In the genomic region with DNA sequence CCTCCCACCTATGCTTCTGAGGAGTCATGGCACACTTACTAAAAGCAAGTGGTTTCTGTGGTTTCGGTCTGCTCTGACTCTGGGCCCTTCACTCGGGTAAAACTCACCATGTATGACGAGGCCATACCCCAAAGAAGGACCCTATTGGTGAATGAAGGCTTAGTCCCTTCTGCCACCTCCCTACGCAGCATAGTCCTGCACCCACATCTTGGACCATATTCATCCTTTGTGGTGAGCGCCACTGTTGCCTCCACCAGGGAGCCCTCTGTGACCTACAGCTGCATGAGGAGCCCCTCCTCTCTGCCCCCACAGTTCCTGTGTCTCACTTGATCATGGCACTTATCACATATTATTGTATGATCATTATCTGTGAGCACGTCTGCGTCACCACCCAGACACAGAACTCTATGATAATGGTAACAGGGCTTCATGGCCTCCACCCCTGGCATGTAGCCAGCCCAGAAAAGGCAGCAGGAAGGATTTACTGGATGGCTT, we compare ENCODE assay signal across 25 cellular contexts.
DNase-seq lines count a peak whose midpoint lies in the region; ATAC-seq lines count a peak whose summit lies in the region.
"Had no signal": no experiment of that assay in that cellular context is flagged by ENCODE, and none has a peak within 500 bp of the region (broad histone marks: within the 10 kb centered on the region; RNA-seq: fewer than 3 reads in every experiment).

No MANE protein-coding gene starts in this region.

- no peaks in the 10 kb centered on the region for H3K4me1 Mint-ChIP-seq in activated T-cell treated with anti-CD3 and anti-CD28 coated beads, Interleukin-2, amount 50 U/mL, for 24 hours (ENCODE audit: low read depth)
- peaks cover 1% of the 10 kb centered on the region for H3K4me1 Mint-ChIP-seq in activated naive CD8-positive, alpha-beta T cell treated with anti-CD3 and anti-CD28 coated beads, Interleukin-2, amount 50 U/mL, for 24 hours
- H3K4me1 Mint-ChIP-seq: CD4-positive, CD25-positive, alpha-beta regulatory T cell; GM23338 had no signal

- H3K4me3 ChIP-seq in Jurkat, Clone E6-1 (ENCODE audit: low read length), result no peak overlapping the region
- H3K4me3 ChIP-seq: GM23338, hepatocyte, MG63 had no signal

- peaks cover 3% of the 10 kb centered on the region for H3K9me3 Mint-ChIP-seq in activated T-cell treated with anti-CD3 and anti-CD28 coated beads, Interleukin-2, amount 50 U/mL, for 24 hours
- peaks cover 14% of the 10 kb centered on the region for H3K9me3 Mint-ChIP-seq in activated naive CD8-positive, alpha-beta T cell treated with anti-CD3 and anti-CD28 coated beads, Interleukin-2, amount 50 U/mL, for 24 hours
- H3K9me3 Mint-ChIP-seq: type B pancreatic cell had no signal

- peak; percentile 38 to 41 for DNase-seq in activated T-cell treated with anti-CD3 and anti-CD28 coated beads, Interleukin-2, amount 50 U/mL, for 48 hours
- DNase-seq in activated T-cell treated with anti-CD3 and anti-CD28 coated beads, Interleukin-2, amount 50 U/mL, for 24 hours, result no peak
- DNase-seq in Jurkat, Clone E6-1 (ENCODE audit: low read depth, low spot score), result peak; percentile 70
- DNase-seq in activated naive CD8-positive, alpha-beta T cell treated with anti-CD3 and anti-CD28 coated beads, Interleukin-2, amount 50 U/mL, for 24 hours, result no peak
- DNase-seq in stimulated activated CD8-positive, alpha-beta memory T cell treated with anti-CD3 and anti-CD28 coated beads, Interleukin-4, amount 100 ng/mL, for 48 hours, result peak; percentile 53
- DNase-seq in HK-2 (ENCODE audit: unreplicated experiment), result no peak
- DNase-seq: activated gamma-delta T cell; amygdala; caudate nucleus; CD4-positive, CD25-positive, alpha-beta regulatory T cell; DMS153; foreskin fibroblast; GF-D8; IMR-90; MG63; NCI-H1436 treated with DMSO at 0.1 percent for 48 hours; NCI-H2171; NCI-H526; SIG-M5 had no signal

- no peaks in the 10 kb centered on the region for H3K36me3 Mint-ChIP-seq in activated T-cell treated with anti-CD3 and anti-CD28 coated beads, Interleukin-2, amount 50 U/mL, for 24 hours (ENCODE audit: low read depth)
- no peaks in the 10 kb centered on the region for H3K36me3 Mint-ChIP-seq in activated naive CD8-positive, alpha-beta T cell treated with anti-CD3 and anti-CD28 coated beads, Interleukin-2, amount 50 U/mL, for 24 hours (ENCODE audit: low read depth)
- H3K36me3 Mint-ChIP-seq: CD4-positive, CD25-positive, alpha-beta regulatory T cell; type B pancreatic cell had no signal

- no peak overlapping the region for H3K27ac Mint-ChIP-seq in activated T-cell treated with anti-CD3 and anti-CD28 coated beads, Interleukin-2, amount 50 U/mL, for 24 hours
- no peak overlapping the region for H3K27ac Mint-ChIP-seq in activated naive CD8-positive, alpha-beta T cell treated with anti-CD3 and anti-CD28 coated beads, Interleukin-2, amount 50 U/mL, for 24 hours
- H3K27ac Mint-ChIP-seq: CD4-positive, CD25-positive, alpha-beta regulatory T cell; GM23338; stimulated activated naive CD8-positive, alpha-beta T cell treated with anti-CD3 and anti-CD28 coated beads, Interleukin-15, Interleukin-2, amounts not matched to agents 100 ng/mL and 50 ng/mL, for 24 hours; type B pancreatic cell had no signal

- H3K27me3 Mint-ChIP-seq in activated T-cell treated with anti-CD3 and anti-CD28 coated beads, Interleukin-2, amount 50 U/mL, for 24 hours, result peaks cover 15% of the 10 kb centered on the region
- H3K27me3 Mint-ChIP-seq in activated naive CD8-positive, alpha-beta T cell treated with anti-CD3 and anti-CD28 coated beads, Interleukin-2, amount 50 U/mL, for 24 hours, result no peaks in the 10 kb centered on the region

- peak; percentile 79 for ATAC-seq in activated naive CD8-positive, alpha-beta T cell treated with anti-CD3 and anti-CD28 coated beads, Interleukin-2, amount 50 U/mL, for 24 hours
- ATAC-seq in HG02973 (IDR thresholded peaks at IDR 0.05; ENCODE audit: unreplicated experiment), result no peak
- ATAC-seq in GM18511 (IDR thresholded peaks at IDR 0.05; ENCODE audit: unreplicated experiment), result no peak
- ATAC-seq: GM23338 had no signal

- H3K4me3 Mint-ChIP-seq in activated T-cell treated with anti-CD3 and anti-CD28 coated beads, Interleukin-2, amount 50 U/mL, for 24 hours, result no peak overlapping the region
- no peak overlapping the region for H3K4me3 Mint-ChIP-seq in activated naive CD8-positive, alpha-beta T cell treated with anti-CD3 and anti-CD28 coated beads, Interleukin-2, amount 50 U/mL, for 24 hours
- H3K4me3 Mint-ChIP-seq: GM23338; stimulated activated naive CD8-positive, alpha-beta T cell treated with anti-CD3 and anti-CD28 coated beads, Interleukin-15, Interleukin-2, amounts not matched to agents 100 ng/mL and 50 ng/mL, for 24 hours; type B pancreatic cell had no signal

Comparison
In these comparisons a context has a peak if more than half of its experiments do, and no peak if none do; other contexts are left out.
1. DNase-seq: peak in activated T-cell treated with anti-CD3 and anti-CD28 coated beads, Interleukin-2, amount 50 U/mL, for 48 hours (2 of 2), Jurkat, Clone E6-1 (single experiment) and stimulated activated CD8-positive, alpha-beta memory T cell treated with anti-CD3 and anti-CD28 coated beads, Interleukin-4, amount 100 ng/mL, for 48 hours (single experiment); none in activated T-cell treated with anti-CD3 and anti-CD28 coated beads, Interleukin-2, amount 50 U/mL, for 24 hours (single experiment), activated naive CD8-positive, alpha-beta T cell treated with anti-CD3 and anti-CD28 coated beads, Interleukin-2, amount 50 U/mL, for 24 hours (single experiment) and HK-2 (single experiment).